ENCODE assay signal across 1 cellular context in genomic region chr5:125341436-125341835, GRCh38.
TF ChIP-seq lines count a peak whose summit lies in the region.

No MANE protein-coding gene starts in this region.

TF ChIP-seq in HEK293, 187 proteins besides CTCF, POLR2A, EP300 and RAD21 (continued from another document):
- TF ChIP-seq, protein P1, sequence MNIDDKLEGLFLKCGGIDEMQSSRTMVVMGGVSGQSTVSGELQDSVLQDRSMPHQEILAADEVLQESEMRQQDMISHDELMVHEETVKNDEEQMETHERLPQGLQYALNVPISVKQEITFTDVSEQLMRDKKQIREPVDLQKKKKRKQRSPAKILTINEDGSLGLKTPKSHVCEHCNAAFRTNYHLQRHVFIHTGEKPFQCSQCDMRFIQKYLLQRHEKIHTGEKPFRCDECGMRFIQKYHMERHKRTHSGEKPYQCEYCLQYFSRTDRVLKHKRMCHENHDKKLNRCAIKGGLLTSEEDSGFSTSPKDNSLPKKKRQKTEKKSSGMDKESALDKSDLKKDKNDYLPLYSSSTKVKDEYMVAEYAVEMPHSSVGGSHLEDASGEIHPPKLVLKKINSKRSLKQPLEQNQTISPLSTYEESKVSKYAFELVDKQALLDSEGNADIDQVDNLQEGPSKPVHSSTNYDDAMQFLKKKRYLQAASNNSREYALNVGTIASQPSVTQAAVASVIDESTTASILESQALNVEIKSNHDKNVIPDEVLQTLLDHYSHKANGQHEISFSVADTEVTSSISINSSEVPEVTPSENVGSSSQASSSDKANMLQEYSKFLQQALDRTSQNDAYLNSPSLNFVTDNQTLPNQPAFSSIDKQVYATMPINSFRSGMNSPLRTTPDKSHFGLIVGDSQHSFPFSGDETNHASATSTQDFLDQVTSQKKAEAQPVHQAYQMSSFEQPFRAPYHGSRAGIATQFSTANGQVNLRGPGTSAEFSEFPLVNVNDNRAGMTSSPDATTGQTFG (tag by site-specific recombination; IDR thresholded peaks at IDR 0.05; ENCODE audit: borderline replicate concordance): 0 out of 2 replicates have a peak, but pooled peaks have one; percentile 61
- TF ChIP-seq ZFP3 (tag by site-specific recombination; IDR thresholded peaks at IDR 0.05; ENCODE audit: low read depth): no peak
- 0 out of 2 replicates have a peak, but pooled peaks have one; percentile 48 for TF ChIP-seq ZNF621 (tag by site-specific recombination; IDR thresholded peaks at IDR 0.05)
- TF ChIP-seq ZNF366 (tag by site-specific recombination; conservative IDR thresholded peaks at IDR 0.05): peak; percentile 99
- 0 out of 2 replicates have a peak, but pooled peaks have one; percentile 61 for TF ChIP-seq ZNF521 (tag by site-specific recombination; IDR thresholded peaks at IDR 0.05)
- TF ChIP-seq ZNF423 (tag by site-specific recombination; IDR thresholded peaks at IDR 0.05): no peak
